ENCODE assay signal across 8 cellular contexts in the genomic region with DNA sequence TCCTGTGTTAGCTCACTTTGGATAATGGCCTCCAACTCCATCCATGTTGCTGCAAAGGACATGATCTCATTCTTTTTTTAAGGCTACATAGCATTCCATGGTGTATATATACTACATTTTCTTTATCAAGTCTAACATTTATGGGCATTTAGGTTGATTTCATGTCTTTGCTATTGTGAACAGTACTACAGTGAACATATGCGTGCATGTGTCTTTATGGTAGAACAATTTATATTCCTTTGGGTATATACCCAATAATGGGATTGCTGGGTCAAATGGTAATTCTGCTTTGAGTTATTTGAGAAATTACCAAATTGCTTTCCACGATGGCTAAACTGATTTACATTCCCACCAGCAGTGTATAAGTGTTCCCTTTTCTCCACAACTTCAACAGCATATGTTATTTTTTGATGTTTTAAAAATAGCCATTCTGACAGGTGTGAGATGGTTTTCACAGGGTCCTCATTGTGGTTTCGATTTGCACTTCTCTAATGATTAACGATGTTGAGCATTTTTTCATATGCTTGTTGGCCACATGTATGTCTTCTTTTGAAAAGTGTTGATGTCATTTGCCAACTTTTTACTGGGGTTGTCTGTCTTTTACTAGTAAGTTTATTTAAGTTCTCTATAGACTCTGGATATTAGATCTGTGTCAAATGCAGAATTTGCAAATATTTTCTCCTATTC.
DNase-seq lines count a peak whose midpoint lies in the region; ATAC-seq lines count a peak whose summit lies in the region.

No MANE protein-coding gene starts in this region.

- peak; percentile 73 for DNase-seq in DMS53 (lab: John Stamatoyannopoulos, UW)

- ATAC-seq in GM18511 (IDR thresholded peaks at IDR 0.05; ENCODE audit: unreplicated experiment) (peak; percentile 98), GM19043 (IDR thresholded peaks at IDR 0.05; ENCODE audit: low read depth, unreplicated experiment) (peak; percentile 96), GM21367 (IDR thresholded peaks at IDR 0.05; ENCODE audit: unreplicated experiment) (peak; percentile 92), GM21825 (IDR thresholded peaks at IDR 0.05; ENCODE audit: unreplicated experiment) (peak; percentile 95), HG02938 (IDR thresholded peaks at IDR 0.05; ENCODE audit: unreplicated experiment) (peak; percentile 95), HG03135 (IDR thresholded peaks at IDR 0.05; ENCODE audit: unreplicated experiment) (peak; percentile 94), HG03520 (IDR thresholded peaks at IDR 0.05; ENCODE audit: unreplicated experiment) (peak; percentile 96)

Comparison
In these comparisons a context has a peak if more than half of its experiments do, and no peak if none do; other contexts are left out.
1. Peak in every context shown above with its lines: DNase-seq and ATAC-seq.